Comparison of ENCODE assay signal across 25 cellular contexts in the genomic region with DNA sequence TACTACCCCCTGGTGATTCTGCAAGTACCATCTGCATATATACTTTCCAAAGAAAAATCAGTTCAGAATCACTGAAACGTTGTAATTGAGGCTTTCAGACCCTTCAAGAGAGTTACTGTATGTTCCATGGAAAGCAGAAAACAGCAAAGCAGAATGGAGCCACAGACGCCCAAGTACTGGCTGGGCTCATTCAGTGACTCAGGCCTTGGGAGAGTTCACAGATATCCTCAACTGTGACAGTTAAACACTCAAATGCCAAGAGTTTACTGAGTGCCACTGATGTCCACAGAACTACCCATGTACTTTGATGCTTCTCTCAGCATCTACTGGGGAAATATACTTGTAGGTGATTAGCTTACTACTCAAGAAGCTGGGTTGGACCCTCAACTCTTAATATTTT.
A peak's percentile ranks its signal among the peaks of the same experiment; 100 is the strongest.
DNase-seq lines count a peak whose midpoint lies in the region; ATAC-seq, FAIRE-seq and TF ChIP-seq lines count a peak whose summit lies in the region.
"Had no signal": no experiment of that assay in that cellular context is flagged by ENCODE, and none has a peak within 500 bp of the region (broad histone marks: within the 10 kb centered on the region; RNA-seq: fewer than 3 reads in every experiment).

No MANE protein-coding gene starts in this region.

- DNase-seq in AG20443 (ENCODE audit: low spot score), result peak; percentile 16
- DNase-seq in M059J (ENCODE audit: low read depth), result peak; percentile 9
- no peak for DNase-seq in psoas muscle
- DNase-seq in posterior vena cava (ENCODE audit: low spot score), result no peak
- no peak for DNase-seq in pancreas
- DNase-seq in cerebellar nuclear complex (lab: John Stamatoyannopoulos, UW), result no peak
- DNase-seq in CD4-positive, alpha-beta T cell, result no peak
- DNase-seq: CD8-positive, alpha-beta memory T cell; DMS79; H7; HFFc6; KG1; MV-4-11; NCI-H1417; NCI-H187; NCI-H2227 treated with DMSO at 0.1 percent for 48 hours; NCI-H510A treated with DMSO at 0.1 percent for 48 hours; NCI-H774; PC-3 had no signal

- intact Hi-C loops in psoas muscle (cut with DNase I), result loop anchor here in 1 of 2 donors (5.0 kb wide), 1 partner anchor 33 kb away; no protein-coding TSS in a partner anchor
- intact Hi-C loops in posterior vena cava (cut with DNase I), result no loop called here
- intact Hi-C loops in pancreas (cut with DNase I), result no loop called here
- intact Hi-C loops in CD4-positive, alpha-beta T cell (cut with DNase I, micrococcal nuclease), result no loop called here

- no peaks in the 10 kb centered on the region for H3K4me1 Mint-ChIP-seq in CD4-positive, alpha-beta T cell (ENCODE audit: low read depth)
- H3K4me1 Mint-ChIP-seq: CD8-positive, alpha-beta memory T cell had no signal

- 76 to 100% methylated on average over 1 to 2 of the region's 2 CpGs for WGBS in gastroesophageal sphincter (ENCODE audit: low coverage in 1 of 2), 2 donors
- 50 to 62% (median 53%) methylated on average over 2 of the region's 2 CpGs for WGBS in psoas muscle, 3 donors
- 72 to 80% methylated on average over 2 of the region's 2 CpGs for WGBS in pancreas, 2 donors

- no peak overlapping the region for H3K27ac ChIP-seq in gastroesophageal sphincter
- H3K27ac ChIP-seq in psoas muscle, result peak overlapping the region; percentile 11
- no peak overlapping the region for H3K27ac ChIP-seq in pancreas
- no peak overlapping the region for H3K27ac ChIP-seq in CD4-positive, alpha-beta T cell (ENCODE audit: low read depth, low read length)
- H3K27ac ChIP-seq: BLaER1 treated with 17β-estradiol and CSF1 and Interleukin-3, amounts not matched to agents 10 nM and 100 nM; RWPE1; SJSA1 had no signal

- no peaks in the 10 kb centered on the region for H3K27me3 ChIP-seq in gastroesophageal sphincter
- no peaks in the 10 kb centered on the region for H3K27me3 ChIP-seq in psoas muscle (ENCODE audit: insufficient read depth in 3 of 3, low read length in 2 of 3)
- H3K27me3 ChIP-seq in pancreas, result no peaks in the 10 kb centered on the region
- H3K27me3 ChIP-seq in CD4-positive, alpha-beta T cell (ENCODE audit: control insufficient read depth, insufficient read depth, low read length), result no peaks in the 10 kb centered on the region
- H3K27me3 ChIP-seq: BLaER1 treated with 17β-estradiol and CSF1 and Interleukin-3, amounts not matched to agents 10 nM and 100 nM; SJSA1 had no signal

- TF ChIP-seq EP300 in gastroesophageal sphincter (IDR thresholded peaks at IDR 0.05), result no peak

- H3K9me3 ChIP-seq in gastroesophageal sphincter (no peaks in the 10 kb centered on the region), psoas muscle (no peaks in the 10 kb centered on the region), pancreas (no peaks in the 10 kb centered on the region)
- no peaks in the 10 kb centered on the region for H3K9me3 ChIP-seq in CD4-positive, alpha-beta T cell (ENCODE audit: control insufficient read depth, low read length)
- H3K9me3 ChIP-seq: BLaER1 treated with 17β-estradiol and CSF1 and Interleukin-3, amounts not matched to agents 10 nM and 100 nM; SJSA1 had no signal

- POLR2A ChIA-PET in CD4-positive, alpha-beta T cell (lab: Charles Lee), result no interaction called here

- no peak for FAIRE-seq in pancreas (lab: Jason Lieb, UNC)
- FAIRE-seq: A204.1, HepG2 had no signal

- H3K4me3 Mint-ChIP-seq in CD4-positive, alpha-beta T cell, result no peak overlapping the region
- H3K4me3 Mint-ChIP-seq: CD8-positive, alpha-beta memory T cell; HFFc6 had no signal

- no peak for TF ChIP-seq POLR2A in gastroesophageal sphincter (IDR thresholded peaks at IDR 0.05)

- H3K4me1 ChIP-seq in gastroesophageal sphincter (peaks cover 0 to 69% (median 0%) of the 10 kb centered on the region in 3 donors), psoas muscle (peaks cover 67% of the 10 kb centered on the region), pancreas (no peaks in the 10 kb centered on the region)
- H3K4me1 ChIP-seq: SJSA1 had no signal

- ATAC-seq in gastroesophageal sphincter (peak; percentile 36), psoas muscle (peak in 3 of 4 donors; percentile 59 to 80 (median 61)), pancreas (no peak)
- no peak for ATAC-seq in CD4-positive, alpha-beta T cell (ENCODE audit: poor library complexity)
- ATAC-seq: HepG2, PC-3 had no signal

- H3K36me3 ChIP-seq in gastroesophageal sphincter (no peaks in the 10 kb centered on the region), psoas muscle (ENCODE audit: insufficient read depth in 1 of 2, low read depth in 1 of 2) (no peaks in the 10 kb centered on the region), pancreas (no peaks in the 10 kb centered on the region)
- H3K36me3 ChIP-seq: SJSA1 had no signal

- H3K36me3 Mint-ChIP-seq in CD4-positive, alpha-beta T cell (ENCODE audit: low read depth), result no peaks in the 10 kb centered on the region
- H3K36me3 Mint-ChIP-seq: CD8-positive, alpha-beta memory T cell had no signal

- H3K27me3 Mint-ChIP-seq in CD4-positive, alpha-beta T cell, result no peaks in the 10 kb centered on the region
- H3K27me3 Mint-ChIP-seq: CD8-positive, alpha-beta memory T cell had no signal

- H3K4me3 ChIP-seq in gastroesophageal sphincter (no peak overlapping the region), psoas muscle (no peak overlapping the region), pancreas (no peak overlapping the region)
- H3K4me3 ChIP-seq: BLaER1 treated with 17β-estradiol and CSF1 and Interleukin-3, amounts not matched to agents 10 nM and 100 nM; SJSA1 had no signal

- no peak overlapping the region for H3K27ac Mint-ChIP-seq in CD4-positive, alpha-beta T cell
- H3K27ac Mint-ChIP-seq: CD8-positive, alpha-beta memory T cell; HFFc6 had no signal

- TF ChIP-seq CTCF in gastroesophageal sphincter (IDR thresholded peaks at IDR 0.05) (no peak), psoas muscle (IDR thresholded peaks at IDR 0.05) (no peak), pancreas (IDR thresholded peaks at IDR 0.05) (no peak)
- no peak for TF ChIP-seq CTCF in CD4-positive, alpha-beta T cell (IDR thresholded peaks at IDR 0.05)

- CTCF ChIA-PET in CD4-positive, alpha-beta T cell (lab: Charles Lee), result no interaction called here

- no peaks in the 10 kb centered on the region for H3K9me3 Mint-ChIP-seq in CD4-positive, alpha-beta T cell
- H3K9me3 Mint-ChIP-seq: CD8-positive, alpha-beta memory T cell; HFFc6 had no signal

Comparison
In these comparisons a context has a peak if more than half of its experiments do, and no peak if none do; other contexts are left out.
1. DNase-seq: peak in AG20443 (single experiment) and M059J (single experiment); none in psoas muscle (0 of 2), posterior vena cava (single experiment), pancreas (0 of 6), cerebellar nuclear complex (0 of 2) and CD4-positive, alpha-beta T cell (0 of 10).
2. ATAC-seq: peak in gastroesophageal sphincter (single experiment) and psoas muscle (3 of 4); none in pancreas (0 of 4) and CD4-positive, alpha-beta T cell (single experiment).